27 cellular contexts compared by ENCODE assay signal in the genomic region with DNA sequence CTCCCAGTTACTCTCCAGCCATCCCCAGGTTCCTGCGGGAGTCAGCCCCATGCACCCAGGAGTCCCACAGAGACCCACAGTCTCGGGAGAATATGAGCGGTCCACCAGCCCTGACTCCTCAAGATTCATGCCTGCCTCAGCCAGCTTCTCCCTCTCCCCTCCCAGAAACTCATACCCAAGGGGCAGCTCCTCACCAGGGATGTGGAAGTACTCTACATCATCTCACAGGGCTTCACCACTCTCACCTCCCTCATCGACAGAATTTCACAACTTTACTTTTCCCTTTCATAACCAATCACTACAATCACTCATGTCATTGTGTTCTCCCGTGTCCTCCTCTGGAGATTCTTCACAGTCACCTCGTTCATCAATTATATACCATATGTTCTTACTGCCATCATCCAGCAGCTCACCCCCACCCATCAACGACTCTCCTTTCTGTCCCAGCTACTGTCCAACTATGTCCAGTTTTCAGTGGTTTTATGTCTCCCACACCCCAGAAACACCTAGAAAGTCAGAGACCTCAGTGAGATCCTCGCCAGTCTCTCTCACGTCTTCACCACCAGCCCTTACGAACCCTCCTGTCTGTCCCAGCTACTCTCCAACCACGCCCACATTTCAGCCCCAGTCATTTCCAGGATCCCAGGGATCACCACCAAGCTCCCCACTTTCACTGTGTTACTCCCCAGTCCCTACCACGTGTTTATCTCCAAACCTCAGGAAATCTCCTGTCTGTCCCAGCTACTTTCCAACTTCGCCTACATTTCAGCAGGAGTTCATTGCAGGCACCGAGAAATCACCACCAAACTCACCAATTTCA.
DNase-seq lines count a peak whose midpoint lies in the region; ATAC-seq, FAIRE-seq and TF ChIP-seq lines count a peak whose summit lies in the region.
"Had no signal": no experiment of that assay in that cellular context is flagged by ENCODE, and none has a peak within 500 bp of the region (broad histone marks: within the 10 kb centered on the region; RNA-seq: fewer than 3 reads in every experiment).

No MANE protein-coding gene starts in this region.

- H3K9me3 Mint-ChIP-seq in H9 = peaks cover 77 to 78% of the 10 kb centered on the region in 2 experiments
- H3K9me3 Mint-ChIP-seq in glutamatergic neuron (ENCODE audit: unreplicated experiment) = peaks cover 71% of the 10 kb centered on the region

- FAIRE-seq in A549 (lab: Jason Lieb, UNC) = no peak
- FAIRE-seq: colon, GM18507, H54, kidney, pancreas had no signal

- H2BK20ac ChIP-seq in H9 (ENCODE audit: low read depth, low read length, poor library complexity, severe bottlenecking) = no peak overlapping the region

- H3K79me1 ChIP-seq in H9 (ENCODE audit: insufficient read depth, low read depth, low read length, poor library complexity, severe bottlenecking) = no peaks in the 10 kb centered on the region

- no peaks in the 10 kb centered on the region for H4K20me1 ChIP-seq in H9 (ENCODE audit: control insufficient read depth, insufficient read depth, insufficient read length)

- TF ChIP-seq EP300 in A549 (IDR thresholded peaks at IDR 0.05) = no peak

- no peak for TF ChIP-seq RAD21 in A549 (conservative IDR thresholded peaks at IDR 0.05 in 1 of 2, IDR thresholded peaks at IDR 0.05 in 1 of 2)

- H4K8ac ChIP-seq in H9 (replicated peaks; ENCODE audit: insufficient read length, low read depth, low read length) = no peak overlapping the region

- no peak overlapping the region for H2BK15ac ChIP-seq in H9 (ENCODE audit: low read depth, low read length)

- H3K4me3 ChIP-seq in A549 (no peak overlapping the region), HAP-1 (no peak overlapping the region)
- H3K4me3 ChIP-seq: pancreas, SJCRH30, tibial artery had no signal

- no peak overlapping the region for H3K4me3 Mint-ChIP-seq in H9
- H3K4me3 Mint-ChIP-seq in glutamatergic neuron (ENCODE audit: unreplicated experiment) = no peak overlapping the region
- H3K4me3 Mint-ChIP-seq: activated B cell treated with CpG ODN at 0.5 μM for 24 hours; activated CD8-positive, alpha-beta T cell treated with anti-CD3 and anti-CD28 coated beads, Interleukin-2, amount 10 ng/mL, durations not matched to agents 7 days and 5 days; activated naive CD4-positive, alpha-beta T cell treated with anti-CD3 and anti-CD28 coated beads for 36 hours; activated T-cell treated with anti-CD3 and anti-CD28 coated beads, Interleukin-2, amount 50 U/mL, for 24 hours; CD8-positive, alpha-beta T cell; IgD-negative memory B cell; naive thymus-derived CD4-positive, alpha-beta T cell had no signal

- H4K5ac ChIP-seq in H9 (ENCODE audit: insufficient read length, low read depth, low read length) = no peak overlapping the region

- TF ChIP-seq CTCF in A549 (IDR thresholded peaks at IDR 0.05) (no peak), H9 (conservative IDR thresholded peaks at IDR 0.05) (no peak), glutamatergic neuron (IDR thresholded peaks at IDR 0.05; ENCODE audit: partially characterized antibody, unreplicated experiment) (no peak), GM20000 (IDR thresholded peaks at IDR 0.05; ENCODE audit: extremely low read depth, missing control alignments) (no peak), GM13977 (IDR thresholded peaks at IDR 0.05; ENCODE audit: extremely low read depth, insufficient read depth, missing control alignments) (no peak)

- H3K27ac Mint-ChIP-seq in H9 (no peak overlapping the region), glutamatergic neuron (ENCODE audit: unreplicated experiment) (peak overlapping the region; percentile 9)
- H3K27ac Mint-ChIP-seq: activated B cell treated with CpG ODN at 0.5 μM for 24 hours; activated CD8-positive, alpha-beta T cell treated with anti-CD3 and anti-CD28 coated beads, Interleukin-2, amount 10 ng/mL, durations not matched to agents 7 days and 5 days; activated naive CD4-positive, alpha-beta T cell treated with anti-CD3 and anti-CD28 coated beads for 36 hours; activated T-cell treated with anti-CD3 and anti-CD28 coated beads, Interleukin-2, amount 50 U/mL, for 24 hours; CD8-positive, alpha-beta T cell; IgD-negative memory B cell had no signal

- H3K36me3 Mint-ChIP-seq in H9 (ENCODE audit: insufficient read depth in 1 of 3, low read depth in 3 of 3) (peaks cover 41 to 66% (median 47%) of the 10 kb centered on the region in 3 experiments), glutamatergic neuron (ENCODE audit: unreplicated experiment) (peaks cover 56% of the 10 kb centered on the region)
- H3K36me3 Mint-ChIP-seq: CD8-positive, alpha-beta T cell had no signal

- H3K36me3 ChIP-seq in HAP-1 (replicated peaks) = no peaks in the 10 kb centered on the region
- H3K36me3 ChIP-seq: pancreas, SJCRH30, tibial artery had no signal

- 3% methylated on average over 14 of the region's 14 CpGs for WGBS in A549 (ENCODE audit: missing lambda C conversion rate)
- 100% methylated on average over 1 of the region's 14 CpGs for WGBS in H9 (ENCODE audit: extremely low coverage, insufficient read length, low lambda C conversion rate)

- no peak overlapping the region for H3K9ac ChIP-seq in H9 (ENCODE audit: extremely low read depth, insufficient read length, low read length)

- no peak overlapping the region for H3K14ac ChIP-seq in H9 (ENCODE audit: insufficient read depth, low read length)

- H2BK5ac ChIP-seq in H9 (ENCODE audit: insufficient read length, low read length) = no peak overlapping the region

- no peak overlapping the region for H3K18ac ChIP-seq in H9 (ENCODE audit: insufficient read length, low read depth, low read length)

- H3T11ph ChIP-seq in H9 (ENCODE audit: low read length) = no peak overlapping the region

- no peak overlapping the region for H3K27ac ChIP-seq in A549
- no peak overlapping the region for H3K27ac ChIP-seq in H9 (ENCODE audit: insufficient read length, low read depth, low read length)
- H3K27ac ChIP-seq: pancreas, SJCRH30, tibial artery had no signal

- H3K9me3 ChIP-seq in A549 = no peaks in the 10 kb centered on the region
- peaks cover 79% of the 10 kb centered on the region for H3K9me3 ChIP-seq in H9 (ENCODE audit: control insufficient read depth, low read depth, low read length)
- H3K9me3 ChIP-seq in HAP-1 = peaks cover 30% of the 10 kb centered on the region
- H3K9me3 ChIP-seq: pancreas, SJCRH30 had no signal

- H3K27me3 Mint-ChIP-seq in H9 (ENCODE audit: low read depth) = peaks cover 11% of the 10 kb centered on the region
- peaks cover 45% of the 10 kb centered on the region for H3K27me3 Mint-ChIP-seq in glutamatergic neuron (ENCODE audit: unreplicated experiment)

- no peak overlapping the region for H2BK120ac ChIP-seq in H9 (ENCODE audit: low read depth, low read length, poor library complexity, severe bottlenecking)

- no peak overlapping the region for H3K23ac ChIP-seq in H9 (ENCODE audit: insufficient read length, low read depth, low read length)

- peaks cover 4% of the 10 kb centered on the region for H3K23me2 ChIP-seq in H9 (ENCODE audit: insufficient read length, low read depth, low read length, poor library complexity, severe bottlenecking)

- no peak overlapping the region for H2AFZ ChIP-seq in H9 (ENCODE audit: low read length)

- ATAC-seq in A549 = peak; percentile 0 to 2; a peak in 3 of 6 replicates
- ATAC-seq: activated CD8-positive, alpha-beta T cell treated with anti-CD3 and anti-CD28 coated beads, Interleukin-2, amount 10 ng/mL, durations not matched to agents 7 days and 5 days; CD8-positive, alpha-beta T cell; naive thymus-derived CD4-positive, alpha-beta T cell had no signal

- H3K4ac ChIP-seq in H9 (ENCODE audit: low read depth, low read length) = no peak overlapping the region

- POLR2A ChIA-PET in A549 (lab: Yijun Ruan, JAX) = interaction anchor here (1.1 kb wide), 1 partner anchor 9 kb away, joined by 3 read pairs; no protein-coding TSS in a partner anchor

- H3K4me2 ChIP-seq in A549 (no peak overlapping the region), H9 (ENCODE audit: insufficient read depth, insufficient read length, low read length) (no peak overlapping the region)

- H2BK12ac ChIP-seq in H9 (ENCODE audit: insufficient read length, low read depth, low read length) = no peak overlapping the region

- H3K79me2 ChIP-seq in H9 (ENCODE audit: insufficient read depth, low read length) = no peaks in the 10 kb centered on the region

- CTCF ChIA-PET in A549 (lab: Yijun Ruan, JAX) = interaction anchor here (1.8 kb wide), 1 partner anchor 15 kb away, joined by 4 read pairs; no protein-coding TSS in a partner anchor

- H3K4me1 Mint-ChIP-seq in H9 = no peaks in the 10 kb centered on the region
- H3K4me1 Mint-ChIP-seq in glutamatergic neuron (ENCODE audit: low read depth, unreplicated experiment) = no peaks in the 10 kb centered on the region
- H3K4me1 Mint-ChIP-seq: activated B cell treated with CpG ODN at 0.5 μM for 24 hours, IgD-negative memory B cell had no signal

- no peak overlapping the region for H2AK5ac ChIP-seq in H9 (ENCODE audit: insufficient read length, low read length)

- H3K56ac ChIP-seq in H9 (ENCODE audit: insufficient read length, low read depth, low read length) = no peak overlapping the region

- TF ChIP-seq POLR2A in A549 (IDR thresholded peaks at IDR 0.05; ENCODE audit: low read length) = no peak

- no peak overlapping the region for H4K91ac ChIP-seq in H9 (ENCODE audit: insufficient read length, low read depth, low read length)

- H3K4me1 ChIP-seq in A549 = no peaks in the 10 kb centered on the region
- no peaks in the 10 kb centered on the region for H3K4me1 ChIP-seq in H9 (ENCODE audit: insufficient read depth, low read length)
- no peaks in the 10 kb centered on the region; the same call in 1 of the 2 replicates for H3K4me1 ChIP-seq in HAP-1
- H3K4me1 ChIP-seq: pancreas, SJCRH30, tibial artery had no signal

- peak in 1 of 2 experiments; percentile 95 for DNase-seq in A549 (ENCODE audit: low read depth in 1 of 2, low spot score in 1 of 2)
- peak; percentile 38 for DNase-seq in H9
- DNase-seq in SK-MEL-5 (ENCODE audit: low read depth, low spot score) = peak; percentile 91
- no peak for DNase-seq in glutamatergic neuron
- DNase-seq in GM20000 (ENCODE audit: low spot score) = no peak
- DNase-seq in NCI-H446 treated with DMSO at 0.1 percent for 48 hours (lab: John Stamatoyannopoulos, UW) = no peak
- no peak for DNase-seq in GM13977 (ENCODE audit: low spot score)
- no peak for DNase-seq in HAP-1 (ENCODE audit: low spot score in 2 of 2)
- DNase-seq: activated B cell treated with CpG ODN at 0.5 μM for 24 hours; activated CD8-positive, alpha-beta T cell treated with anti-CD3 and anti-CD28 coated beads, Interleukin-2, amount 10 ng/mL, durations not matched to agents 7 days and 5 days; activated naive CD4-positive, alpha-beta T cell treated with anti-CD3 and anti-CD28 coated beads for 36 hours; activated T-cell treated with anti-CD3 and anti-CD28 coated beads, Interleukin-2, amount 50 U/mL, for 24 hours; CD8-positive, alpha-beta T cell; DMS79 treated with DMSO at 0.1 percent for 48 hours; kidney; mammary epithelial cell; naive thymus-derived CD4-positive, alpha-beta T cell; NCI-H526; SJCRH30; stimulated activated naive CD4-positive, alpha-beta T cell treated with Interleukin-2 at 50 U/mL for 16 hours; T-helper 2 cell; tibial artery had no signal

- H3K27me3 ChIP-seq in H9 (ENCODE audit: insufficient read depth, low read length) (no peaks in the 10 kb centered on the region), HAP-1 (ENCODE audit: low read depth) (no peaks in the 10 kb centered on the region)

- in situ Hi-C loops in SK-MEL-5 (cut with HindIII; ENCODE audit: low pct_unique_long_range_greater_than_20kb, low sequenced_read_pairs) = no loop called here
- in situ Hi-C loops in GM13977 (cut with MboI; ENCODE audit: low pct_unique_long_range_greater_than_20kb, low sequenced_read_pairs, unreplicated experiment) = no loop called here
- in situ Hi-C loops in HAP-1 (cut with MboI; ENCODE audit: low sequenced_read_pairs) = no loop called here

Comparison
In these comparisons a context has a peak if more than half of its experiments do, and no peak if none do; other contexts are left out.
1. DNase-seq: peak in H9 (single experiment) and SK-MEL-5 (single experiment); none in glutamatergic neuron (single experiment), GM20000 (single experiment), NCI-H446 treated with DMSO at 0.1 percent for 48 hours (single experiment), GM13977 (single experiment) and HAP-1 (0 of 2).